Comparison of ENCODE assay signal across 8 cellular contexts in the genomic region with DNA sequence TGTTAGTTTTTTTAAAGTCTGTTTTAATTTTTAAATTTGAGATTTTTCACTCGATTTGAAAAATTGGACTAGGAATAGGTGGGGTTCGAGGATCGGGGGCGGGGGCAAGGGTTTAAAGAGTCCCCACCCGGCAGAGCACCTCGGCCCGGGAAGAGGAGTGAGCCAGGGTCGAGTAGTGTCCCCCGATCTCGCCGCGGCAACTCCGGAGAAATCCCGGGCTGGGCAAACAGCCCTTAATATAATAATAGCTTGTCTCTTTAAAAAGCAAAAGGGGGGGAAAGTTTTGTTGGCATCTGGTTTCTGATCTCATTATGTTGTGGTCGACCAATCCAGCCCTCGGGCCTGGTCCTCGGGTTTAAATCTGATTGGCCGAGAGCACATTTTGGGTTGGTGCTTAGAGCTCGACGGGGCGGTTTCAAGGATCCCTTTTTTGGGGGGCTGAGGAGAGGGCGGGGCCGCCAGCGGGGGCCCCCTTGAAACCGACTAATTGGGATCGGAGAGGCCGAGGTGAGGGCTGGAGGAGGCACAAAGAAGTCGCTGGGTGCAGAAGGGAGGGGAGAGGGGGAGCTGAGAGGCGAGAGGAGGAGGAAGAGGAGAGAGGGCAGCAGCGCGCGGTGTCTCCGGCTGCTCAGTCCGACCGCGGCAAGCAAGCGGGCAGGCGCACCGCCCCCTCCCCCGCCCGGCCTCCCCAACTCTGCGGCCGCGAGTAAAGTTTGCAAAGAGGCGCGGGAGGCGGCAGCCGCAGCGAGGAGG. TPM values are rescaled to one million over a fixed set of nuclear protein-coding genes. Genes with fewer than 3 reads are reported as not detected.
DNase-seq lines count a peak whose midpoint lies in the region; ATAC-seq and TF ChIP-seq lines count a peak whose summit lies in the region.

A gene (plus strand): TSS at position 631 of the 753 bp plus-strand sequence. CDS start 205 bp downstream, outside the sequence.

- H3K4me1 Mint-ChIP-seq in T-helper 1 cell treated with Interleukin-12 subunit alpha and Interleukin-12 subunit beta and Interleukin-4 antibody, amounts not matched to agents 30 μg/mL and 1 μg/mL, for 36 hours (ENCODE audit: low read depth): peaks cover 21% of the 10 kb centered on the region

- H3K4me1 ChIP-seq in BLaER1 (peaks cover 57% of the 10 kb centered on the region), breast epithelium (no peaks in the 10 kb centered on the region), gastrocnemius medialis (no peaks in the 10 kb centered on the region)

- H3K36me3 Mint-ChIP-seq in T-helper 1 cell treated with Interleukin-12 subunit alpha and Interleukin-12 subunit beta and Interleukin-4 antibody, amounts not matched to agents 30 μg/mL and 1 μg/mL, for 36 hours (ENCODE audit: low read depth): no peaks in the 10 kb centered on the region

- H3K27me3 ChIP-seq in BLaER1 (no peaks in the 10 kb centered on the region), breast epithelium (no peaks in the 10 kb centered on the region), gastrocnemius medialis (peaks cover 12 to 22% (median 17%) of the 10 kb centered on the region in 3 donors)

- peak within 1 kb of the TSS; percentile 95 for H3K9ac ChIP-seq in BLaER1

- H3K4me3 Mint-ChIP-seq in T-helper 1 cell treated with Interleukin-12 subunit alpha and Interleukin-12 subunit beta and Interleukin-4 antibody, amounts not matched to agents 30 μg/mL and 1 μg/mL, for 36 hours: peak within 1 kb of the TSS; percentile 88

- in situ Hi-C loops in gastrocnemius medialis (cut with MboI; ENCODE audit: low sequenced_read_pairs in 4 of 4): no loop called here

- intact Hi-C loops in breast epithelium (cut with DNase I; ENCODE audit: low total_unique reads) (no loop called here), gastrocnemius medialis (cut with DNase I; ENCODE audit: low total_unique reads) (no loop called here)

- TF ChIP-seq POLR2A in breast epithelium (IDR thresholded peaks at IDR 0.05): no peak
- no peak for TF ChIP-seq POLR2A in gastrocnemius medialis (IDR thresholded peaks at IDR 0.05)

- no peaks in the 10 kb centered on the region for H3K9me3 ChIP-seq in BLaER1
- no peaks in the 10 kb centered on the region for H3K9me3 ChIP-seq in breast epithelium
- H3K9me3 ChIP-seq in iPS-18c (ENCODE audit: control insufficient read depth, insufficient read depth, low read length): no peaks in the 10 kb centered on the region
- H3K9me3 ChIP-seq in gastrocnemius medialis: no peaks in the 10 kb centered on the region

- no peak for TF ChIP-seq CTCF in breast epithelium (IDR thresholded peaks at IDR 0.05)
- no peak for TF ChIP-seq CTCF in gastrocnemius medialis (IDR thresholded peaks at IDR 0.05 in 4 of 5, conservative IDR thresholded peaks at IDR 0.05 in 1 of 5)

- H3K27ac ChIP-seq in BLaER1 (peak within 1 kb of the TSS; percentile 97), breast epithelium (peak within 1 kb of the TSS; percentile 77), gastrocnemius medialis (peak within 1 kb of the TSS; percentile 11 to 49 (median 45))

- H3K9me3 Mint-ChIP-seq in T-helper 1 cell treated with Interleukin-12 subunit alpha and Interleukin-12 subunit beta and Interleukin-4 antibody, amounts not matched to agents 30 μg/mL and 1 μg/mL, for 36 hours: no peaks in the 10 kb centered on the region

- 0 out of 2 replicates have a peak, but pooled peaks cover 10% of the 10 kb centered on the region for H4K20me1 ChIP-seq in BLaER1

- ATAC-seq in GM21529 (IDR thresholded peaks at IDR 0.05; ENCODE audit: unreplicated experiment) (peak; percentile 60), gastrocnemius medialis (peak; percentile 81 to 87), HG02970 (IDR thresholded peaks at IDR 0.05; ENCODE audit: low FRiP score, unreplicated experiment) (no peak)

- H3K27me3 Mint-ChIP-seq in T-helper 1 cell treated with Interleukin-12 subunit alpha and Interleukin-12 subunit beta and Interleukin-4 antibody, amounts not matched to agents 30 μg/mL and 1 μg/mL, for 36 hours (ENCODE audit: low read depth): peaks cover 78% of the 10 kb centered on the region

- peak; percentile 38 for DNase-seq in NCI-H146 treated with DMSO at 0.1 percent for 48 hours (lab: John Stamatoyannopoulos, UW; ENCODE audit: unreplicated experiment)
- peak; percentile 63 to 87 for DNase-seq in breast epithelium (ENCODE audit: low spot score in 2 of 2)
- peak; percentile 69 to 72 for DNase-seq in gastrocnemius medialis

- H3K4me2 ChIP-seq in BLaER1: peak within 1 kb of the TSS; percentile 95

- H3K36me3 ChIP-seq in BLaER1 (peaks cover 7% of the 10 kb centered on the region), breast epithelium (no peaks in the 10 kb centered on the region), gastrocnemius medialis (no peaks in the 10 kb centered on the region)

- peak within 1 kb of the TSS; percentile 49 for H3K27ac Mint-ChIP-seq in T-helper 1 cell treated with Interleukin-12 subunit alpha and Interleukin-12 subunit beta and Interleukin-4 antibody, amounts not matched to agents 30 μg/mL and 1 μg/mL, for 36 hours

- H3K4me3 ChIP-seq in BLaER1 (peak within 1 kb of the TSS; percentile 78), breast epithelium (peak within 1 kb of the TSS; percentile 54 to 73 (median 71)), iPS-18c (ENCODE audit: insufficient read depth, low read depth, low read length) (peak within 1 kb of the TSS; percentile 68), gastrocnemius medialis (peak within 1 kb of the TSS; percentile 56 to 96 (median 66))

RNA-seq across cellular contexts. Expression of the gene that starts here (rescaled TPM):
- total RNA-seq in breast epithelium (1 to 10 TPM; 1.9 to 3.6 (median 3.0) TPM), gastrocnemius medialis (under 1 TPM in 3 of 4 donors, not detected in 1; 0.31 to 0.68 (median 0.58) TPM)

Comparison
In these comparisons a context has a peak if more than half of its experiments do, and no peak if none do; other contexts are left out.
1. Peak in DNase-seq, ATAC-seq, H3K4me3 ChIP-seq and H3K27ac ChIP-seq in gastrocnemius medialis; RNA of the gene not detected or under 1 TPM.
2. H3K27ac ChIP-seq: peak in every context shown above with its lines; median percentile 97 in BLaER1; 77 in breast epithelium; 45 in gastrocnemius medialis.